In the genomic region with DNA sequence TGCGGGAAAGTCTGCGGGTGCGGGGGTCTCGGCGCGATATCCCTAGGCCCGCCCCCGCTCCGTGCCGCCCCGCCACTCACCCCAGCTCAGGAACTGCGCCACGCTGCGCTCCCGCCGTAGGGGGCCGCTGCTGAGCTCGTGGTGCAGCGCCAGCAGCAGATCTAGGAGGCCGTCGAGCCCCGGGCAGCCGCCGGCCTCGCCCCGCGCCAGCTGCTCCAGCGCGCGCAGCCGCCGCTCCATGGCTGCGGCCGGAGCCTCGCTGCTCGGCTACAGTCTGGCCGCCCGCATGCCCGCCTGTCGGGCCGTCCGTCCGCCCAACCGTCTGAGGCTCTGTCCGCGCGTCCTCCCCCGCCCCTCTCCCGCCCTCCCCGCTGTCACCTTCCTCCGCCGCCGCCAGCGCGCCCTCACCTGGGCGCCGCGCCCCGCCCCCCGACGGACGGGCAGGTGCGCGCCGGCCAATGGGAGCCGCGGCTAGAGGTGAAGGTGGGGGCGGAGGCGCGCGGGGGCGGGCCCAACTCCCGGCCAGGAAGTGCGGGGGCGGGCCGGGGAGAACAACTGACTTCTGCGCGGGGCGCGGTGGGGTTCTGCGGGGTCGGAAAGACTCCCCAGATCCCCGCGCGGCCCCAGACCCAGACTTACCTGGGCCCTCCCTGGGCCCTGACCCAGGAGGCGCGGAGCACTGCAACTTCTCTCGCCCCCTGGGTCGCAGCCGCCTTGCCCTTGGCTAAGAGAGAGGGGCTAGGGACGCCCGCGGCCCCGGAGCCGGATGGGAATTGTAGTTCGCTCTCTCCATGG, we compare ENCODE assay signal across 8 cellular contexts. TPM values are rescaled to one million over a fixed set of nuclear protein-coding genes. Genes with fewer than 3 reads are reported as not detected.
DNase-seq lines count a peak whose midpoint lies in the region; ATAC-seq and TF ChIP-seq lines count a peak whose summit lies in the region.

A gene with protein sequence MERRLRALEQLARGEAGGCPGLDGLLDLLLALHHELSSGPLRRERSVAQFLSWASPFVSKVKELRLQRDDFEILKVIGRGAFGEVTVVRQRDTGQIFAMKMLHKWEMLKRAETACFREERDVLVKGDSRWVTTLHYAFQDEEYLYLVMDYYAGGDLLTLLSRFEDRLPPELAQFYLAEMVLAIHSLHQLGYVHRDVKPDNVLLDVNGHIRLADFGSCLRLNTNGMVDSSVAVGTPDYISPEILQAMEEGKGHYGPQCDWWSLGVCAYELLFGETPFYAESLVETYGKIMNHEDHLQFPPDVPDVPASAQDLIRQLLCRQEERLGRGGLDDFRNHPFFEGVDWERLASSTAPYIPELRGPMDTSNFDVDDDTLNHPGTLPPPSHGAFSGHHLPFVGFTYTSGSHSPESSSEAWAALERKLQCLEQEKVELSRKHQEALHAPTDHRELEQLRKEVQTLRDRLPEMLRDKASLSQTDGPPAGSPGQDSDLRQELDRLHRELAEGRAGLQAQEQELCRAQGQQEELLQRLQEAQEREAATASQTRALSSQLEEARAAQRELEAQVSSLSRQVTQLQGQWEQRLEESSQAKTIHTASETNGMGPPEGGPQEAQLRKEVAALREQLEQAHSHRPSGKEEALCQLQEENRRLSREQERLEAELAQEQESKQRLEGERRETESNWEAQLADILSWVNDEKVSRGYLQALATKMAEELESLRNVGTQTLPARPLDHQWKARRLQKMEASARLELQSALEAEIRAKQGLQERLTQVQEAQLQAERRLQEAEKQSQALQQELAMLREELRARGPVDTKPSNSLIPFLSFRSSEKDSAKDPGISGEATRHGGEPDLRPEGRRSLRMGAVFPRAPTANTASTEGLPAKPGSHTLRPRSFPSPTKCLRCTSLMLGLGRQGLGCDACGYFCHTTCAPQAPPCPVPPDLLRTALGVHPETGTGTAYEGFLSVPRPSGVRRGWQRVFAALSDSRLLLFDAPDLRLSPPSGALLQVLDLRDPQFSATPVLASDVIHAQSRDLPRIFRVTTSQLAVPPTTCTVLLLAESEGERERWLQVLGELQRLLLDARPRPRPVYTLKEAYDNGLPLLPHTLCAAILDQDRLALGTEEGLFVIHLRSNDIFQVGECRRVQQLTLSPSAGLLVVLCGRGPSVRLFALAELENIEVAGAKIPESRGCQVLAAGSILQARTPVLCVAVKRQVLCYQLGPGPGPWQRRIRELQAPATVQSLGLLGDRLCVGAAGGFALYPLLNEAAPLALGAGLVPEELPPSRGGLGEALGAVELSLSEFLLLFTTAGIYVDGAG (N-terminal part only) (minus strand): TSS at position 324 of the 795 bp plus-strand sequence. CDS start 84 bp downstream, at position 240.

- no peaks in the 10 kb centered on the region for H3K79me2 ChIP-seq in OCI-LY1 (ENCODE audit: insufficient read depth, low read length)

- H3K9me3 Mint-ChIP-seq in IgD-negative memory B cell (no peaks in the 10 kb centered on the region), natural killer cell (no peaks in the 10 kb centered on the region)

- H4K20me1 ChIP-seq in OCI-LY1 (ENCODE audit: insufficient read depth, low read length), result no peaks in the 10 kb centered on the region

- H3K9me2 ChIP-seq in OCI-LY1 (ENCODE audit: low read depth, low read length), result no peaks in the 10 kb centered on the region

- peak within 1 kb of the TSS; percentile 77 for H3K4me3 ChIP-seq in OCI-LY1 (ENCODE audit: low read depth, low read length, poor library complexity, severe bottlenecking)

- peak within 1 kb of the TSS; percentile 73 to 91 (median 84) for H3K4me3 Mint-ChIP-seq in IgD-negative memory B cell
- H3K4me3 Mint-ChIP-seq in natural killer cell, result peak within 1 kb of the TSS; percentile 80

- DNase-seq in DMS153 treated with DMSO at 0.1 percent for 48 hours (lab: John Stamatoyannopoulos, UW; ENCODE audit: unreplicated experiment) (peak; percentile 68), activated T-helper 1 cell treated with Interleukin-2 at 50 U/mL for 16 hours (ENCODE audit: low read depth) (peak; percentile 70), fibroblast of gingiva (ENCODE audit: low read depth) (peak; percentile 44), natural killer cell (peak; percentile 62), mesenteric fat pad (ENCODE audit: low spot score) (no peak)

- H2AFZ ChIP-seq in OCI-LY1 (ENCODE audit: low read length), result no peak within 1 kb of the TSS

- H3K27me3 ChIP-seq in OCI-LY1 (ENCODE audit: insufficient read depth, low read length), result no peaks in the 10 kb centered on the region

- H3K36me3 Mint-ChIP-seq in IgD-negative memory B cell (no peaks in the 10 kb centered on the region), natural killer cell (no peaks in the 10 kb centered on the region)

- H3K27ac ChIP-seq in OCI-LY1 (ENCODE audit: low read depth, low read length, poor library complexity, severe bottlenecking), result peak within 1 kb of the TSS; percentile 64

- peak within 1 kb of the TSS; percentile 29 to 90 (median 86) for H3K27ac Mint-ChIP-seq in IgD-negative memory B cell
- H3K27ac Mint-ChIP-seq in natural killer cell, result peak within 1 kb of the TSS; percentile 74 to 79

- H3K27me3 Mint-ChIP-seq in IgD-negative memory B cell (no peaks in the 10 kb centered on the region), natural killer cell (ENCODE audit: low read depth in 2 of 2) (no peaks in the 10 kb centered on the region)

- peaks cover 6% of the 10 kb centered on the region; the same call in 1 of the 2 replicates for H3K36me3 ChIP-seq in OCI-LY1 (ENCODE audit: insufficient read depth, low read length)

- H3F3A ChIP-seq in OCI-LY1 (ENCODE audit: insufficient read depth, low read length), result peaks cover 3% of the 10 kb centered on the region; the same call in 1 of the 2 replicates

- H3K4me1 Mint-ChIP-seq in IgD-negative memory B cell, result peaks cover 23 to 30% (median 27%) of the 10 kb centered on the region in 3 donors
- H3K4me1 Mint-ChIP-seq in natural killer cell, result peaks cover 28 to 42% of the 10 kb centered on the region in 2 donors

- peak; percentile 80 to 85 (median 81) for ATAC-seq in natural killer cell
- ATAC-seq in HG03097 (IDR thresholded peaks at IDR 0.05; ENCODE audit: low FRiP score, unreplicated experiment), result no peak

- peak within 1 kb of the TSS; percentile 80 for H3K4me2 ChIP-seq in OCI-LY1 (ENCODE audit: low read length)

- peak; percentile 62 for TF ChIP-seq CTCF in OCI-LY1 (IDR thresholded peaks at IDR 0.05; ENCODE audit: low read length)
- TF ChIP-seq CTCF in natural killer cell (IDR thresholded peaks at IDR 0.05), result peak; percentile 78

- intact Hi-C loops in natural killer cell (cut with micrococcal nuclease), result loop anchor here (5.0 to 10.0 kb wide), 3 partner anchors 168 to 490 kb away; a partner anchor contains a TSS

- peaks cover 48% of the 10 kb centered on the region for H3K4me1 ChIP-seq in OCI-LY1 (ENCODE audit: insufficient read depth, low read length, severe bottlenecking)

- H3K9ac ChIP-seq in OCI-LY1 (ENCODE audit: low read length), result peak within 1 kb of the TSS; percentile 71

- no peaks in the 10 kb centered on the region for H3K9me3 ChIP-seq in OCI-LY1 (ENCODE audit: low read length)

RNA-seq across cellular contexts. Expression of the gene that starts here (rescaled TPM):
- 0.15 TPM for polyA plus RNA-seq in IgD-negative memory B cell
- total RNA-seq in natural killer cell, result 10 to 100 TPM in 2 of 3 donors, 1 to 10 TPM in 1; 8.2 to 12.7 (median 10.7) TPM
- total RNA-seq in mesenteric fat pad, result 0.55 TPM
